In genomic region chr17:36643086-36643685, GRCh38 we compare ENCODE assay signal across 24 cellular contexts. TPM values are rescaled to one million over a fixed set of nuclear protein-coding genes. Genes with fewer than 3 reads are reported as not detected.
A peak's percentile ranks its signal among the peaks of the same experiment; 100 is the strongest.
DNase-seq lines count a peak whose midpoint lies in the region; ATAC-seq and TF ChIP-seq lines count a peak whose summit lies in the region.
"Had no signal": no experiment of that assay in that cellular context is flagged by ENCODE, and none has a peak within 500 bp of the region (broad histone marks: within the 10 kb centered on the region; RNA-seq: fewer than 3 reads in every experiment).

No MANE protein-coding gene starts in this region.

- H3K9me3 ChIP-seq in T-helper 17 cell (ENCODE audit: control insufficient read depth, low read length, poor library complexity, severe bottlenecking) (no peaks in the 10 kb centered on the region), PC-3 (ENCODE audit: low read length) (no peaks in the 10 kb centered on the region)
- H3K9me3 ChIP-seq: adrenal gland, mucosa of descending colon, prostate gland, suprapubic skin had no signal

- H3K27me3 ChIP-seq in PC-3 (ENCODE audit: low read length): peaks cover 43% of the 10 kb centered on the region

- H3K4me1 ChIP-seq in PC-3 (ENCODE audit: insufficient read depth, low read length): no peaks in the 10 kb centered on the region

- no peak overlapping the region for H3K4me3 ChIP-seq in PC-3 (ENCODE audit: low read length)
- H3K4me3 ChIP-seq: adrenal gland, lung, mucosa of descending colon, prostate gland, suprapubic skin had no signal

- in situ Hi-C loops in GM13976 (cut with MboI; ENCODE audit: low sequenced_read_pairs, unreplicated experiment): loop anchor here (25.0 kb wide), 1 partner anchor 419 kb away; no protein-coding TSS in a partner anchor

- DNase-seq in activated naive CD8-positive, alpha-beta T cell treated with anti-CD3 and anti-CD28 coated beads, Interleukin-2, amount 10 ng/mL, durations not matched to agents 7 days and 5 days: no peak
- no peak for DNase-seq in activated naive CD8-positive, alpha-beta T cell treated with anti-CD3 and anti-CD28 coated beads for 36 hours
- no peak for DNase-seq in T-helper 17 cell
- no peak for DNase-seq in immature natural killer cell
- no peak for DNase-seq in type B pancreatic cell (ENCODE audit: extremely low spot score, unreplicated experiment)
- no peak for DNase-seq in PC-3
- no peak for DNase-seq in GM13976 (ENCODE audit: low spot score)
- DNase-seq in cerebellar cortex (ENCODE audit: low spot score): no peak
- DNase-seq: activated CD4-positive, alpha-beta memory T cell treated with anti-CD3 and anti-CD28 coated beads, Interleukin-2, amount 10 ng/mL, durations not matched to agents 7 days and 5 days; activated effector memory CD4-positive, alpha-beta T cell treated with anti-CD3 and anti-CD28 coated beads, Interleukin-2, amount 50 U/mL, for 16 hours; adrenal gland; brain microvascular endothelial cell; kidney glomerular epithelial cell; NCI-H146; NCI-H510A; SHP77; stimulated activated CD4-positive, alpha-beta T cell treated with anti-CD3 and anti-CD28 coated beads, Interleukin-15, amount 100 ng/mL, for 24 hours; stimulated activated naive CD4-positive, alpha-beta T cell had no signal

- no peak overlapping the region for H3K4me2 ChIP-seq in PC-3 (ENCODE audit: low read length)

- no TSS peak for BruUV-seq in PC-3 (replicated peaks; lab: Mats Ljungman, UMichigan)

- H3K36me3 ChIP-seq in PC-3 (ENCODE audit: low read depth, low read length): no peaks in the 10 kb centered on the region
- H3K36me3 ChIP-seq: adrenal gland, brain microvascular endothelial cell, prostate gland, suprapubic skin had no signal

- CTCF ChIA-PET in PC-3 (lab: Charles Lee): no interaction called here

- H3K9me3 Mint-ChIP-seq in activated naive CD8-positive, alpha-beta T cell treated with anti-CD3 and anti-CD28 coated beads, Interleukin-2, amount 10 ng/mL, durations not matched to agents 7 days and 5 days: no peaks in the 10 kb centered on the region
- no peaks in the 10 kb centered on the region for H3K9me3 Mint-ChIP-seq in activated naive CD8-positive, alpha-beta T cell treated with anti-CD3 and anti-CD28 coated beads for 36 hours
- H3K9me3 Mint-ChIP-seq in immature natural killer cell (peaks cover 0 to 2% (median 0%) of the 10 kb centered on the region in 6 donors), type B pancreatic cell (no peaks in the 10 kb centered on the region)
- H3K9me3 Mint-ChIP-seq: activated CD4-positive, alpha-beta memory T cell treated with anti-CD3 and anti-CD28 coated beads, Interleukin-2, amount 10 ng/mL, durations not matched to agents 7 days and 5 days had no signal

- H2AFZ ChIP-seq in PC-3 (ENCODE audit: low read length): no peak overlapping the region

- no peak for ATAC-seq in activated naive CD8-positive, alpha-beta T cell treated with anti-CD3 and anti-CD28 coated beads, Interleukin-2, amount 10 ng/mL, durations not matched to agents 7 days and 5 days (ENCODE audit: low read depth)
- ATAC-seq in T-helper 17 cell (no peak), PC-3 (no peak)
- ATAC-seq: Panc1 had no signal

- H3K27ac ChIP-seq in PC-3 (ENCODE audit: low read length): no peak overlapping the region
- H3K27ac ChIP-seq: adrenal gland, brain microvascular endothelial cell, C4-2B, prostate gland, suprapubic skin had no signal

- no peaks in the 10 kb centered on the region for H3K9me2 ChIP-seq in PC-3 (replicated peaks; ENCODE audit: low read length)

- TF ChIP-seq CTCF in type B pancreatic cell (conservative IDR thresholded peaks at IDR 0.05) (no peak), PC-3 (conservative IDR thresholded peaks at IDR 0.05; ENCODE audit: low read depth, low read length) (no peak), GM13976 (IDR thresholded peaks at IDR 0.05; ENCODE audit: borderline replicate concordance, control extremely low read depth, extremely low read depth, insufficient read depth, missing control alignments) (no peak)

- H3K9ac ChIP-seq in PC-3 (ENCODE audit: low read length): no peak overlapping the region

- no peak overlapping the region for H3K27ac Mint-ChIP-seq in activated naive CD8-positive, alpha-beta T cell treated with anti-CD3 and anti-CD28 coated beads, Interleukin-2, amount 10 ng/mL, durations not matched to agents 7 days and 5 days
- H3K27ac Mint-ChIP-seq in activated naive CD8-positive, alpha-beta T cell treated with anti-CD3 and anti-CD28 coated beads for 36 hours: no peak overlapping the region
- H3K27ac Mint-ChIP-seq in T-helper 17 cell (no peak overlapping the region), immature natural killer cell (no peak overlapping the region), type B pancreatic cell (no peak overlapping the region)
- H3K27ac Mint-ChIP-seq: activated CD4-positive, alpha-beta memory T cell treated with anti-CD3 and anti-CD28 coated beads, Interleukin-2, amount 10 ng/mL, durations not matched to agents 7 days and 5 days had no signal

- peak overlapping the region; percentile 18 for H3K4me3 Mint-ChIP-seq in activated naive CD8-positive, alpha-beta T cell treated with anti-CD3 and anti-CD28 coated beads, Interleukin-2, amount 10 ng/mL, durations not matched to agents 7 days and 5 days
- H3K4me3 Mint-ChIP-seq in activated naive CD8-positive, alpha-beta T cell treated with anti-CD3 and anti-CD28 coated beads for 36 hours: no peak overlapping the region
- H3K4me3 Mint-ChIP-seq in T-helper 17 cell (peak overlapping the region; percentile 88), immature natural killer cell (peak overlapping the region in 4 of 5 donors; percentile 50 to 80 (median 70)), type B pancreatic cell (peak overlapping the region; percentile 86)

- peaks cover 15% of the 10 kb centered on the region for H3K4me1 Mint-ChIP-seq in activated naive CD8-positive, alpha-beta T cell treated with anti-CD3 and anti-CD28 coated beads, Interleukin-2, amount 10 ng/mL, durations not matched to agents 7 days and 5 days
- H3K4me1 Mint-ChIP-seq in activated naive CD8-positive, alpha-beta T cell treated with anti-CD3 and anti-CD28 coated beads for 36 hours: peaks cover 11% of the 10 kb centered on the region
- H3K4me1 Mint-ChIP-seq in T-helper 17 cell (peaks cover 15% of the 10 kb centered on the region), immature natural killer cell (peaks cover 13 to 15% of the 10 kb centered on the region in 2 donors), type B pancreatic cell (ENCODE audit: unreplicated experiment) (peaks cover 17% of the 10 kb centered on the region)

- no peaks in the 10 kb centered on the region for H3K36me3 Mint-ChIP-seq in activated naive CD8-positive, alpha-beta T cell treated with anti-CD3 and anti-CD28 coated beads, Interleukin-2, amount 10 ng/mL, durations not matched to agents 7 days and 5 days
- H3K36me3 Mint-ChIP-seq in activated naive CD8-positive, alpha-beta T cell treated with anti-CD3 and anti-CD28 coated beads for 36 hours: no peaks in the 10 kb centered on the region
- H3K36me3 Mint-ChIP-seq in T-helper 17 cell (ENCODE audit: low read depth) (no peaks in the 10 kb centered on the region), immature natural killer cell (no peaks in the 10 kb centered on the region), type B pancreatic cell (no peaks in the 10 kb centered on the region)

- H3F3A ChIP-seq in PC-3 (ENCODE audit: low read length, unreplicated experiment): no peaks in the 10 kb centered on the region

- no peaks in the 10 kb centered on the region for H4K20me1 ChIP-seq in PC-3 (ENCODE audit: low read length)

- POLR2A ChIA-PET in activated naive CD8-positive, alpha-beta T cell treated with anti-CD3 and anti-CD28 coated beads, Interleukin-2, amount 10 ng/mL, durations not matched to agents 7 days and 5 days (lab: Charles Lee): interaction anchor here (0.9 kb wide), 1 partner anchor 28 kb away, joined by 3 read pairs; no protein-coding TSS in a partner anchor
- POLR2A ChIA-PET in PC-3 (lab: Charles Lee; ENCODE audit: unreplicated experiment): no interaction called here

- intact Hi-C loops in PC-3 (cut with micrococcal nuclease): no loop called here

- no peaks in the 10 kb centered on the region for H3K79me2 ChIP-seq in PC-3 (ENCODE audit: low read length)

- H3K27me3 Mint-ChIP-seq in activated naive CD8-positive, alpha-beta T cell treated with anti-CD3 and anti-CD28 coated beads, Interleukin-2, amount 10 ng/mL, durations not matched to agents 7 days and 5 days: peaks cover 75% of the 10 kb centered on the region
- H3K27me3 Mint-ChIP-seq in activated naive CD8-positive, alpha-beta T cell treated with anti-CD3 and anti-CD28 coated beads for 36 hours: peaks cover 68% of the 10 kb centered on the region
- H3K27me3 Mint-ChIP-seq in T-helper 17 cell: peaks cover 88% of the 10 kb centered on the region
- peaks cover 19 to 56% (median 25%) of the 10 kb centered on the region in 3 donors for H3K27me3 Mint-ChIP-seq in immature natural killer cell (ENCODE audit: low read depth in 3 of 3)
- peaks cover 90% of the 10 kb centered on the region for H3K27me3 Mint-ChIP-seq in type B pancreatic cell

RNA-seq across cellular contexts. Expression of gene MRM1, which starts 41.8 kb away (rescaled TPM):
- 1 to 10 TPM; 9.0 to 9.4 TPM for total RNA-seq in activated naive CD8-positive, alpha-beta T cell treated with anti-CD3 and anti-CD28 coated beads, Interleukin-2, amount 10 ng/mL, durations not matched to agents 7 days and 5 days
- 10 to 100 TPM; 24.4 to 26.4 TPM for total RNA-seq in activated naive CD8-positive, alpha-beta T cell treated with anti-CD3 and anti-CD28 coated beads for 36 hours
- total RNA-seq in T-helper 17 cell: 1 to 10 TPM; 2.6 to 3.4 TPM
- 1 to 10 TPM in 2 of 3 donors, not detected in 1; 2.0 to 6.4 TPM for polyA plus RNA-seq in immature natural killer cell
- 9.7 and 11.8 TPM in 2 replicates for total RNA-seq in type B pancreatic cell (ENCODE audit: low replicate concordance)
- total RNA-seq in PC-3 (2014; rRNA removed): 8.8 and 9.2 TPM in 2 replicates

RNA-seq across cellular contexts. Expression of gene DHRS11, which starts 51.5 kb away (rescaled TPM):
- total RNA-seq in activated naive CD8-positive, alpha-beta T cell treated with anti-CD3 and anti-CD28 coated beads, Interleukin-2, amount 10 ng/mL, durations not matched to agents 7 days and 5 days: 1 to 10 TPM; 4.7 to 4.8 TPM
- total RNA-seq in activated naive CD8-positive, alpha-beta T cell treated with anti-CD3 and anti-CD28 coated beads for 36 hours: 10 to 100 TPM; 10.1 to 14.1 TPM
- total RNA-seq in T-helper 17 cell: 1 to 10 TPM; 2.7 to 3.8 TPM
- 1 to 10 TPM in 2 of 3 donors, not detected in 1; 3.3 to 6.0 TPM for polyA plus RNA-seq in immature natural killer cell
- total RNA-seq in type B pancreatic cell (ENCODE audit: low replicate concordance): 30.0 and 60.0 TPM in 2 replicates
- 11.8 and 14.8 TPM in 2 replicates for total RNA-seq in PC-3 (2014; rRNA removed)
